ENCODE assay signal across 8 cellular contexts in genomic region chr22:41092023-41092817, GRCh38. TPM values are rescaled to one million over a fixed set of nuclear protein-coding genes. Genes with fewer than 3 reads are reported as not detected.
DNase-seq lines count a peak whose midpoint lies in the region; ATAC-seq and TF ChIP-seq lines count a peak whose summit lies in the region.

Gene EP300 (plus strand): TSS chr22:41092592. CDS start chr22:41093005, 413 bp downstream.

- CTCF ChIA-PET in IMR-90 (lab: Yijun Ruan, JAX): no interaction called here

- H2BK12ac ChIP-seq in trophoblast cell (ENCODE audit: low read length): peak within 1 kb of the TSS; percentile 77

- in situ Hi-C loops in IMR-90 (cut with MboI; ENCODE audit: low sequenced_read_pairs): no loop called here

- peaks cover 45% of the 10 kb centered on the region for H4K20me1 ChIP-seq in IMR-90 (ENCODE audit: insufficient read depth, low read length)
- peaks cover 21% of the 10 kb centered on the region for H4K20me1 ChIP-seq in SU-DHL-6 (ENCODE audit: low read depth, low read length)

- H3K27me3 Mint-ChIP-seq in activated naive CD8-positive, alpha-beta T cell treated with anti-CD3 and anti-CD28 coated beads, Interleukin-2, amount 10 ng/mL, durations not matched to agents 7 days and 5 days: no peaks in the 10 kb centered on the region

- H2BK5ac ChIP-seq in IMR-90 (ENCODE audit: low read depth, low read length, poor library complexity, severe bottlenecking) (peak within 1 kb of the TSS; percentile 93), trophoblast cell (ENCODE audit: low read depth, low read length, poor library complexity) (peak within 1 kb of the TSS; percentile 100)

- H3K9ac ChIP-seq in IMR-90 (ENCODE audit: low read depth, low read length) (peak within 1 kb of the TSS; percentile 95), SU-DHL-6 (ENCODE audit: low read length) (peak within 1 kb of the TSS; percentile 93), trophoblast cell (ENCODE audit: low read length) (peak within 1 kb of the TSS; percentile 97)

- H3K9me3 ChIP-seq in IMR-90 (ENCODE audit: control insufficient read depth, insufficient read depth, low read length) (no peaks in the 10 kb centered on the region), SU-DHL-6 (ENCODE audit: insufficient read depth, low read length) (no peaks in the 10 kb centered on the region), trophoblast cell (ENCODE audit: insufficient read depth, low read depth, low read length) (no peaks in the 10 kb centered on the region), tibial nerve (no peaks in the 10 kb centered on the region)

- peaks cover 21% of the 10 kb centered on the region; the same call in 1 of the 2 replicates for H3F3A ChIP-seq in SU-DHL-6 (ENCODE audit: insufficient read depth)

- peak within 1 kb of the TSS; percentile 66 for H3K56ac ChIP-seq in IMR-90 (ENCODE audit: extremely low read depth, insufficient read depth, low read length)

- peak within 1 kb of the TSS; percentile 88 for H4K91ac ChIP-seq in IMR-90 (ENCODE audit: insufficient read depth, low read depth, low read length)
- H4K91ac ChIP-seq in trophoblast cell (ENCODE audit: low read depth, low read length): peak within 1 kb of the TSS; percentile 100

- H3K9me1 ChIP-seq in IMR-90 (ENCODE audit: insufficient read depth, low read length): peaks cover 5% of the 10 kb centered on the region; the same call in 1 of the 2 replicates

- TF ChIP-seq RAD21 in IMR-90 (IDR thresholded peaks at IDR 0.05; ENCODE audit: low read length): peak; percentile 10; the same call in 1 of the 2 replicates

- peaks cover 6% of the 10 kb centered on the region for H3K4me1 ChIP-seq in IMR-90 (ENCODE audit: control insufficient read depth, insufficient read depth, low read length)
- peaks cover 0 to 4% of the 10 kb centered on the region in 2 experiments for H3K4me1 ChIP-seq in trophoblast cell (ENCODE audit: control insufficient read depth in 1 of 2, insufficient read depth in 2 of 2, low read length in 2 of 2)
- H3K4me1 ChIP-seq in tibial nerve: peaks cover 0 to 43% (median 28%) of the 10 kb centered on the region in 4 donors

- dilution Hi-C loops in IMR-90 (cut with HindIII; ENCODE audit: low sequenced_read_pairs, unreplicated experiment): no loop called here

- H3K4ac ChIP-seq in IMR-90 (ENCODE audit: low read depth, low read length) (peak within 1 kb of the TSS; percentile 94), trophoblast cell (ENCODE audit: low read depth, low read length) (peak within 1 kb of the TSS; percentile 100)

- no peak within 1 kb of the TSS for H2BK20ac ChIP-seq in IMR-90 (ENCODE audit: low read depth, low read length)

- H3K18ac ChIP-seq in IMR-90 (ENCODE audit: low read depth, low read length) (peak within 1 kb of the TSS; percentile 83; the same call in 1 of the 2 replicates), trophoblast cell (ENCODE audit: low read length) (peak within 1 kb of the TSS; percentile 100)

- H3K79me1 ChIP-seq in IMR-90 (ENCODE audit: low read depth in 1 of 2, low read length in 2 of 2) (peaks cover 5 to 18% of the 10 kb centered on the region in 2 experiments; a peak in 2 of 4 replicates), trophoblast cell (ENCODE audit: low read length) (peaks cover 15% of the 10 kb centered on the region)

- H3K14ac ChIP-seq in IMR-90 (replicated peaks; ENCODE audit: low read depth, low read length) (peak within 1 kb of the TSS; percentile 86), trophoblast cell (ENCODE audit: low read length) (peak within 1 kb of the TSS; percentile 100)

- H3K23ac ChIP-seq in IMR-90 (ENCODE audit: low read depth, low read length) (peak within 1 kb of the TSS; percentile 92), trophoblast cell (ENCODE audit: low read length) (no peak within 1 kb of the TSS)

- peak in 1 of 2 donors; percentile 89 for TF ChIP-seq EP300 in tibial nerve (IDR thresholded peaks at IDR 0.05)

- H3K4me2 ChIP-seq in IMR-90 (ENCODE audit: low read depth, low read length) (peak within 1 kb of the TSS; percentile 90), SU-DHL-6 (ENCODE audit: low read depth, low read length, poor library complexity, severe bottlenecking) (peak within 1 kb of the TSS; percentile 66), trophoblast cell (ENCODE audit: low read length) (peak within 1 kb of the TSS; percentile 77)

- TF ChIP-seq POLR2A in IMR-90 (IDR thresholded peaks at IDR 0.05; ENCODE audit: low read depth, low read length) (peak; percentile 59), tibial nerve (IDR thresholded peaks at IDR 0.05) (peak; percentile 55 to 77)

- peak within 1 kb of the TSS; percentile 83 for H2AK5ac ChIP-seq in IMR-90 (ENCODE audit: low read depth, low read length)
- peak within 1 kb of the TSS; percentile 100 for H2AK5ac ChIP-seq in trophoblast cell (ENCODE audit: low read length)

- intact Hi-C loops in IMR-90 (cut with micrococcal nuclease): no loop called here
- intact Hi-C loops in Right ventricle myocardium inferior (cut with DNase I): loop anchor here (5.0 kb wide), 2 partner anchors 45 to 195 kb away; partner anchors contain the start of gene RANGAP1

- H3K36me3 ChIP-seq in IMR-90 (ENCODE audit: control insufficient read depth, insufficient read depth, low read length): no peaks in the 10 kb centered on the region
- peaks cover 6% of the 10 kb centered on the region for H3K36me3 ChIP-seq in SU-DHL-6 (ENCODE audit: low read length)
- peaks cover 0 to 3% of the 10 kb centered on the region in 2 experiments for H3K36me3 ChIP-seq in trophoblast cell (ENCODE audit: control insufficient read depth in 1 of 2, insufficient read depth in 2 of 2, low read length in 2 of 2)
- no peaks in the 10 kb centered on the region for H3K36me3 ChIP-seq in tibial nerve

- H3K27ac Mint-ChIP-seq in activated naive CD8-positive, alpha-beta T cell treated with anti-CD3 and anti-CD28 coated beads, Interleukin-2, amount 10 ng/mL, durations not matched to agents 7 days and 5 days: peak within 1 kb of the TSS; percentile 100

- 0% methylated on average over 16 of the region's 112 CpGs; no CpG with 5 or more reads in 1 of the 2 experiments for WGBS in IMR-90 (ENCODE audit: extremely low coverage in 2 of 2, insufficient read length in 1 of 2), 2 experiments
- WGBS in trophoblast cell (ENCODE audit: extremely low coverage, insufficient coverage, insufficient read length): no CpG with 5 or more reads among the region's 112 CpGs
- 0 to 1% methylated on average over 10 to 75 of the region's 112 CpGs for WGBS in tibial nerve, 2 donors

- H2BK120ac ChIP-seq in IMR-90 (ENCODE audit: low read depth, low read length) (peak within 1 kb of the TSS; percentile 56; the same call in 1 of the 2 replicates), trophoblast cell (ENCODE audit: insufficient read depth, low read length, poor library complexity) (peak within 1 kb of the TSS; percentile 100)

- peak; percentile 31 for ATAC-seq in GM21515 (IDR thresholded peaks at IDR 0.05; ENCODE audit: unreplicated experiment)
- ATAC-seq in IMR-90 (ENCODE audit: low read depth): peak; percentile 33
- ATAC-seq in activated naive CD8-positive, alpha-beta T cell treated with anti-CD3 and anti-CD28 coated beads, Interleukin-2, amount 10 ng/mL, durations not matched to agents 7 days and 5 days (ENCODE audit: low read depth): peak; percentile 50
- ATAC-seq in Right ventricle myocardium inferior: peak; percentile 52

- DNase-seq in ELF-1 (ENCODE audit: low read depth, low spot score) (peak; percentile 65), IMR-90 (peak; percentile 68), Right ventricle myocardium inferior (ENCODE audit: missing footprints) (peak; percentile 93), trophoblast cell (peak; percentile 42 to 64), tibial nerve (ENCODE audit: low spot score in 2 of 2) (peak; percentile 81 to 88)
- DNase-seq in activated naive CD8-positive, alpha-beta T cell treated with anti-CD3 and anti-CD28 coated beads, Interleukin-2, amount 10 ng/mL, durations not matched to agents 7 days and 5 days: peak; percentile 84

- H3K4me3 Mint-ChIP-seq in activated naive CD8-positive, alpha-beta T cell treated with anti-CD3 and anti-CD28 coated beads, Interleukin-2, amount 10 ng/mL, durations not matched to agents 7 days and 5 days: peak within 1 kb of the TSS; percentile 99

- H2BK15ac ChIP-seq in IMR-90 (ENCODE audit: low read depth, low read length): no peak within 1 kb of the TSS

- POLR2A ChIA-PET in IMR-90 (lab: Charles Lee; ENCODE audit: unreplicated experiment): interaction anchor here (0.6 kb wide), 1 partner anchor 39 kb away, joined by 3 read pairs; no protein-coding TSS in a partner anchor
- POLR2A ChIA-PET in activated naive CD8-positive, alpha-beta T cell treated with anti-CD3 and anti-CD28 coated beads, Interleukin-2, amount 10 ng/mL, durations not matched to agents 7 days and 5 days (lab: Charles Lee): interaction anchor here (0.5 to 6.9 kb wide), 12 partner anchors 9 to 355 kb away, joined by 3 to 118 read pairs (median 8); partner anchors contain the start of genes RANGAP1, RBX1 and TOB2

- H4K12ac ChIP-seq in trophoblast cell (ENCODE audit: low read depth, low read length): peak within 1 kb of the TSS; percentile 100

- peak within 1 kb of the TSS; percentile 84 for H3K4me3 ChIP-seq in IMR-90 (ENCODE audit: insufficient read depth, low read depth, low read length)
- peak within 1 kb of the TSS; percentile 92 for H3K4me3 ChIP-seq in SU-DHL-6 (ENCODE audit: insufficient read depth, low read length, poor library complexity, severe bottlenecking)
- H3K4me3 ChIP-seq in trophoblast cell (ENCODE audit: low read depth, low read length): peak within 1 kb of the TSS; percentile 95
- H3K4me3 ChIP-seq in tibial nerve: peak within 1 kb of the TSS; percentile 84 to 99 (median 94)

- no peaks in the 10 kb centered on the region for H3K27me3 ChIP-seq in IMR-90 (ENCODE audit: control insufficient read depth, insufficient read depth, low read length)
- H3K27me3 ChIP-seq in SU-DHL-6 (ENCODE audit: low read length): no peaks in the 10 kb centered on the region
- no peaks in the 10 kb centered on the region for H3K27me3 ChIP-seq in trophoblast cell (ENCODE audit: insufficient read depth, low read length)
- no peaks in the 10 kb centered on the region for H3K27me3 ChIP-seq in tibial nerve

- peaks cover 13% of the 10 kb centered on the region for H3K36me3 Mint-ChIP-seq in activated naive CD8-positive, alpha-beta T cell treated with anti-CD3 and anti-CD28 coated beads, Interleukin-2, amount 10 ng/mL, durations not matched to agents 7 days and 5 days

- H3K9me2 ChIP-seq in SU-DHL-6 (replicated peaks; ENCODE audit: insufficient read depth, low read length): no peaks in the 10 kb centered on the region

- peaks cover 24% of the 10 kb centered on the region for H3K4me1 Mint-ChIP-seq in activated naive CD8-positive, alpha-beta T cell treated with anti-CD3 and anti-CD28 coated beads, Interleukin-2, amount 10 ng/mL, durations not matched to agents 7 days and 5 days

- peak within 1 kb of the TSS; percentile 97 for H2AK9ac ChIP-seq in IMR-90 (replicated peaks; ENCODE audit: low read depth, low read length, poor library complexity)

- peak within 1 kb of the TSS; percentile 95 for H2AFZ ChIP-seq in IMR-90 (replicated peaks; ENCODE audit: low read length, poor library complexity)
- no peak within 1 kb of the TSS for H2AFZ ChIP-seq in SU-DHL-6 (ENCODE audit: low read depth, low read length, severe bottlenecking)
- H2AFZ ChIP-seq in trophoblast cell (ENCODE audit: insufficient read depth, low read length, poor library complexity): peak within 1 kb of the TSS; percentile 99

- H3K9me3 Mint-ChIP-seq in activated naive CD8-positive, alpha-beta T cell treated with anti-CD3 and anti-CD28 coated beads, Interleukin-2, amount 10 ng/mL, durations not matched to agents 7 days and 5 days: no peaks in the 10 kb centered on the region

- no TSS peak for BruUV-seq in IMR-90 (replicated peaks; lab: Mats Ljungman, UMichigan)

- peak; percentile 19; the same call in 1 of the 2 replicates for TF ChIP-seq CTCF in IMR-90 (conservative IDR thresholded peaks at IDR 0.05; ENCODE audit: low read depth, low read length)
- TF ChIP-seq CTCF in SU-DHL-6 (IDR thresholded peaks at IDR 0.05; ENCODE audit: insufficient read depth, low read length, poor library complexity, severe bottlenecking): no peak
- TF ChIP-seq CTCF in tibial nerve (IDR thresholded peaks at IDR 0.05): peak in 4 of 5 experiments; percentile 22 to 71 (median 51)

- H3K79me2 ChIP-seq in SU-DHL-6 (ENCODE audit: insufficient read depth, low read length) (peaks cover 50% of the 10 kb centered on the region), trophoblast cell (ENCODE audit: control insufficient read depth, insufficient read depth, low read length, poor library complexity) (peaks cover 24% of the 10 kb centered on the region)

- H4K8ac ChIP-seq in IMR-90 (ENCODE audit: low read depth in 2 of 2, low read length in 2 of 2) (peak within 1 kb of the TSS; percentile 80 to 82; a peak in 3 of 4 replicates), trophoblast cell (ENCODE audit: low read depth, low read length) (peak within 1 kb of the TSS; percentile 100)

- H4K5ac ChIP-seq in IMR-90 (ENCODE audit: low read depth, low read length): peak within 1 kb of the TSS; percentile 88

- H3K27ac ChIP-seq in IMR-90 (ENCODE audit: insufficient read depth, low read length) (peak within 1 kb of the TSS; percentile 97), SU-DHL-6 (ENCODE audit: low read depth, low read length) (peak within 1 kb of the TSS; percentile 94), trophoblast cell (ENCODE audit: low read depth, low read length) (peak within 1 kb of the TSS; percentile 100), tibial nerve (peak within 1 kb of the TSS; percentile 99 to 100 (median 100))

RNA-seq across cellular contexts. Expression of gene EP300, which starts in this region (rescaled TPM):
- 17.5 and 27.4 TPM in 2 replicates for total RNA-seq in IMR-90 (2012; rRNA removed)
- polyA plus RNA-seq in IMR-90 (2012; rRNA removed): 21.9 and 23.3 TPM in 2 replicates
- polyA plus RNA-seq in IMR-90 (2012; cell fraction: cytosol; rRNA removed): 8.0 and 8.8 TPM in 2 replicates
- 35.3 and 38.0 TPM in 2 replicates for polyA plus RNA-seq in IMR-90 (2012; cell fraction: nucleus; rRNA removed; ENCODE audit: low replicate concordance)
- 10 to 100 TPM; 82.9 to 85.4 TPM for total RNA-seq in activated naive CD8-positive, alpha-beta T cell treated with anti-CD3 and anti-CD28 coated beads, Interleukin-2, amount 10 ng/mL, durations not matched to agents 7 days and 5 days
- total RNA-seq in Right ventricle myocardium inferior: 27.8 TPM
- polyA plus RNA-seq in trophoblast cell (2013): 48.1 and 49.7 TPM in 2 replicates
- total RNA-seq in tibial nerve: 10 to 100 TPM; 75.8 to 97.7 (median 87.7) TPM

Comparison
In these comparisons a context has a peak if more than half of its experiments do, and no peak if none do; other contexts are left out.
1. Peak in every context shown above with its lines: DNase-seq, ATAC-seq, H3K4me3 ChIP-seq and H3K27ac ChIP-seq.